Comparison of ENCODE assay signal across 21 cellular contexts in genomic region chr1:246591958-246592357, GRCh38. TPM values are rescaled to one million over a fixed set of nuclear protein-coding genes. Genes with fewer than 3 reads are reported as not detected.
A peak's percentile ranks its signal among the peaks of the same experiment; 100 is the strongest.
DNase-seq lines count a peak whose midpoint lies in the region; ATAC-seq, FAIRE-seq and TF ChIP-seq lines count a peak whose summit lies in the region.
"Had no signal": no experiment of that assay in that cellular context is flagged by ENCODE, and none has a peak within 500 bp of the region (broad histone marks: within the 10 kb centered on the region; RNA-seq: fewer than 3 reads in every experiment).

No MANE protein-coding gene starts in this region.

- H3K9ac ChIP-seq in GM12878 (ENCODE audit: control insufficient read depth, insufficient read depth, low read length): no peak overlapping the region

- peaks cover 41% of the 10 kb centered on the region for H3K36me3 Mint-ChIP-seq in activated CD4-positive, alpha-beta T cell treated with anti-CD3 and anti-CD28 coated beads for 36 hours (ENCODE audit: low read depth)
- H3K36me3 Mint-ChIP-seq in activated naive CD8-positive, alpha-beta T cell treated with anti-CD3 and anti-CD28 coated beads, Interleukin-2, amount 50 U/mL, for 24 hours (ENCODE audit: low read depth): peaks cover 40% of the 10 kb centered on the region

- no peak for TF ChIP-seq EP300 in GM12878 (IDR thresholded peaks at IDR 0.05; ENCODE audit: borderline replicate concordance in 1 of 2, control insufficient read depth in 1 of 2, low read depth in 2 of 2, low read length in 2 of 2)

- no peaks in the 10 kb centered on the region for H3K27me3 Mint-ChIP-seq in activated CD4-positive, alpha-beta T cell treated with anti-CD3 and anti-CD28 coated beads for 36 hours
- no peaks in the 10 kb centered on the region for H3K27me3 Mint-ChIP-seq in activated naive CD8-positive, alpha-beta T cell treated with anti-CD3 and anti-CD28 coated beads, Interleukin-2, amount 50 U/mL, for 24 hours
- H3K27me3 Mint-ChIP-seq: CD4-positive, CD25-positive, alpha-beta regulatory T cell; effector memory CD8-positive, alpha-beta T cell had no signal

- TF ChIP-seq RAD21 in GM12878 (IDR thresholded peaks at IDR 0.05; ENCODE audit: insufficient read depth, low read depth, low read length): no peak

- DNase-seq in GM12878 (ENCODE audit: low read depth, low spot score) (no peak), small intestine (peak; percentile 77), left ventricle myocardium superior (no peak), SK-N-DZ (ENCODE audit: low spot score) (no peak)
- no peak for DNase-seq in activated CD4-positive, alpha-beta T cell treated with anti-CD3 and anti-CD28 coated beads for 36 hours
- no peak for DNase-seq in activated naive CD8-positive, alpha-beta T cell treated with anti-CD3 and anti-CD28 coated beads, Interleukin-2, amount 50 U/mL, for 24 hours
- DNase-seq: aorta; effector memory CD8-positive, alpha-beta T cell; esophagus squamous epithelium; GF-D8; NCI-H1930; RPMI8226; stimulated activated CD4-positive, alpha-beta T cell treated with anti-CD3 and anti-CD28 coated beads, Interleukin-12 subunit alpha, Interleukin-12 subunit beta, amount 100 ng/mL, for 4 hours had no signal

- H3K27me3 ChIP-seq in GM12878 (replicated peaks in 1 of 2; ENCODE audit: control insufficient read depth in 2 of 2, insufficient read depth in 2 of 2, low read length in 1 of 2) (no peaks in the 10 kb centered on the region), small intestine (ENCODE audit: control insufficient read depth in 2 of 2, insufficient read depth in 2 of 2, low read length in 2 of 2) (no peaks in the 10 kb centered on the region)
- H3K27me3 ChIP-seq: esophagus squamous epithelium, MG63 had no signal

- H3K4me1 Mint-ChIP-seq in activated CD4-positive, alpha-beta T cell treated with anti-CD3 and anti-CD28 coated beads for 36 hours: peaks cover 59% of the 10 kb centered on the region
- H3K4me1 Mint-ChIP-seq in activated naive CD8-positive, alpha-beta T cell treated with anti-CD3 and anti-CD28 coated beads, Interleukin-2, amount 50 U/mL, for 24 hours: peaks cover 35% of the 10 kb centered on the region

- no TSS peak for BruUV-seq in GM12878 (replicated peaks; lab: Mats Ljungman, UMichigan)

- no peak for FAIRE-seq in GM12878 (lab: Jason Lieb, UNC)
- no peak for FAIRE-seq in small intestine (lab: Jason Lieb, UNC)
- FAIRE-seq: H1 had no signal

- peaks cover 4% of the 10 kb centered on the region; the same call in 2 of the 3 replicates for H3K9me3 ChIP-seq in GM12878 (replicated peaks; ENCODE audit: control insufficient read depth, insufficient read depth, low read length)
- H3K9me3 ChIP-seq in small intestine (ENCODE audit: control insufficient read depth, low read depth): no peaks in the 10 kb centered on the region
- H3K9me3 ChIP-seq: esophagus squamous epithelium, MG63 had no signal

- no peak overlapping the region for H2AFZ ChIP-seq in GM12878 (ENCODE audit: control insufficient read depth, low read depth, low read length)

- peaks cover 12% of the 10 kb centered on the region; the same call in 1 of the 2 replicates for H3K4me1 ChIP-seq in GM12878 (ENCODE audit: control insufficient read depth, insufficient read depth, low read length)
- H3K4me1 ChIP-seq in small intestine (ENCODE audit: control insufficient read depth in 2 of 2, insufficient read depth in 1 of 2, low read depth in 1 of 2, low read length in 1 of 2): peaks cover 0 to 4% of the 10 kb centered on the region in 2 donors

- POLR2A ChIA-PET in GM12878 (lab: Charles Lee): interaction anchor here (1.1 to 1.6 kb wide), 2 partner anchors 22 to 24 kb away, joined by 4 read pairs; no protein-coding TSS in a partner anchor
- POLR2A ChIA-PET in activated CD4-positive, alpha-beta T cell treated with anti-CD3 and anti-CD28 coated beads for 36 hours (lab: Charles Lee): interaction anchor here (0.6 kb wide), 1 partner anchor 20 kb away, joined by 3 read pairs; no protein-coding TSS in a partner anchor

- peaks cover 8% of the 10 kb centered on the region for H3K79me2 ChIP-seq in GM12878 (ENCODE audit: control insufficient read depth, insufficient read depth, low read length)

- RAD21 ChIA-PET in GM12878 (lab: Charles Lee; ENCODE audit: unreplicated experiment): interaction anchor here (0.6 to 1.7 kb wide), 6 partner anchors 8 to 94 kb away, joined by 3 to 7 read pairs (median 5); partner anchors contain the start of genes CNST and TFB2M

- TF ChIP-seq POLR2A in GM12878 (IDR thresholded peaks at IDR 0.05; ENCODE audit: low read depth, low read length): no peak

- 90% methylated on average over 13 of the region's 13 CpGs for WGBS in GM12878 (ENCODE audit: insufficient coverage, insufficient replicate concordance, low lambda C conversion rate, missing lambda C conversion rate)
- 47 to 74% (median 52%) methylated on average over 13 of the region's 13 CpGs for WGBS in small intestine, 3 donors

- no peak overlapping the region for H3K4me3 ChIP-seq in GM12878
- no peak overlapping the region for H3K4me3 ChIP-seq in small intestine (ENCODE audit: low read depth in 1 of 2, low read length in 2 of 2)
- H3K4me3 ChIP-seq: esophagus squamous epithelium, MG63, thoracic aorta had no signal

- no peak for TF ChIP-seq CTCF in GM12878 (IDR thresholded peaks at IDR 0.05 in 2 of 3, conservative IDR thresholded peaks at IDR 0.05 in 1 of 3; ENCODE audit: control insufficient read depth in 2 of 3, extremely low read depth in 1 of 3, insufficient read depth in 1 of 3, low read depth in 3 of 3, low read length in 3 of 3)

- H3K27ac ChIP-seq in GM12878 (ENCODE audit: control insufficient read depth, insufficient read depth) (no peak overlapping the region), small intestine (ENCODE audit: low read depth in 1 of 2, low read length in 1 of 2) (peak overlapping the region in 1 of 2 donors; percentile 41)
- H3K27ac ChIP-seq: esophagus squamous epithelium, HL-60 had no signal

- SMC1A ChIA-PET in GM12878 (lab: Charles Lee; ENCODE audit: uncharacterized antibody, unreplicated experiment): interaction anchor here (0.7 to 2.7 kb wide), 6 partner anchors 13 to 115 kb away, joined by 3 to 14 read pairs (median 6); partner anchors contain the start of gene CNST

- in situ Hi-C loops in GM12878 (cut with MboI): no loop called here

- peak; percentile 13 for ATAC-seq in GM18907 (IDR thresholded peaks at IDR 0.05; ENCODE audit: unreplicated experiment)
- ATAC-seq in HG03378 (IDR thresholded peaks at IDR 0.05; ENCODE audit: unreplicated experiment): peak; percentile 1
- peak; percentile 6; the same call in 1 of the 3 replicates for ATAC-seq in GM12878
- no peak for ATAC-seq in activated CD4-positive, alpha-beta T cell treated with anti-CD3 and anti-CD28 coated beads for 36 hours
- no peak for ATAC-seq in left ventricle myocardium superior
- ATAC-seq in activated naive CD8-positive, alpha-beta T cell treated with anti-CD3 and anti-CD28 coated beads, Interleukin-2, amount 50 U/mL, for 24 hours: no peak
- ATAC-seq: effector memory CD8-positive, alpha-beta T cell had no signal

- H3K27ac Mint-ChIP-seq in activated CD4-positive, alpha-beta T cell treated with anti-CD3 and anti-CD28 coated beads for 36 hours: no peak overlapping the region
- H3K27ac Mint-ChIP-seq in activated naive CD8-positive, alpha-beta T cell treated with anti-CD3 and anti-CD28 coated beads, Interleukin-2, amount 50 U/mL, for 24 hours: no peak overlapping the region
- H3K27ac Mint-ChIP-seq: activated naive CD4-positive, alpha-beta T cell treated with anti-CD3 and anti-CD28 coated beads for 36 hours had no signal

- H3K4me2 ChIP-seq in GM12878 (ENCODE audit: control insufficient read depth, insufficient read depth): no peak overlapping the region

- peaks cover 2% of the 10 kb centered on the region for H3K9me3 Mint-ChIP-seq in activated CD4-positive, alpha-beta T cell treated with anti-CD3 and anti-CD28 coated beads for 36 hours (ENCODE audit: low read depth)
- peaks cover 5% of the 10 kb centered on the region for H3K9me3 Mint-ChIP-seq in activated naive CD8-positive, alpha-beta T cell treated with anti-CD3 and anti-CD28 coated beads, Interleukin-2, amount 50 U/mL, for 24 hours
- H3K9me3 Mint-ChIP-seq: effector memory CD8-positive, alpha-beta T cell had no signal

- H3K4me3 Mint-ChIP-seq in activated CD4-positive, alpha-beta T cell treated with anti-CD3 and anti-CD28 coated beads for 36 hours: no peak overlapping the region
- no peak overlapping the region for H3K4me3 Mint-ChIP-seq in activated naive CD8-positive, alpha-beta T cell treated with anti-CD3 and anti-CD28 coated beads, Interleukin-2, amount 50 U/mL, for 24 hours
- H3K4me3 Mint-ChIP-seq: activated naive CD4-positive, alpha-beta T cell treated with anti-CD3 and anti-CD28 coated beads for 36 hours; effector memory CD8-positive, alpha-beta T cell had no signal

- H3K36me3 ChIP-seq in GM12878 (ENCODE audit: control insufficient read depth in 2 of 2, insufficient read depth in 2 of 2, low read length in 1 of 2) (peaks cover 0 to 6% of the 10 kb centered on the region in 2 experiments; a peak in 1 of 4 replicates), small intestine (ENCODE audit: control insufficient read depth in 2 of 2, insufficient read depth in 2 of 2, low read length in 2 of 2) (peaks cover 0 to 8% of the 10 kb centered on the region in 2 donors)
- H3K36me3 ChIP-seq: thoracic aorta had no signal

- H4K20me1 ChIP-seq in GM12878 (ENCODE audit: control insufficient read depth, insufficient read depth): no peaks in the 10 kb centered on the region

- intact Hi-C loops in GM12878 (cut with micrococcal nuclease; ENCODE audit: unreplicated experiment) (loop anchor here (1.0 kb wide), 1 partner anchor 26 kb away; the partner anchor contains the start of genes CNST and TFB2M), left ventricle myocardium superior (cut with micrococcal nuclease) (no loop called here)
- intact Hi-C loops in activated CD4-positive, alpha-beta T cell treated with anti-CD3 and anti-CD28 coated beads for 36 hours (cut with DNase I, micrococcal nuclease): no loop called here

- CTCF ChIA-PET in GM12878 (lab: Yijun Ruan, JAX): interaction anchor here (1.2 to 1.9 kb wide), 4 partner anchors 11 to 98 kb away, joined by 5 to 11 read pairs (median 5); no protein-coding TSS in a partner anchor
- CTCF ChIA-PET in activated CD4-positive, alpha-beta T cell treated with anti-CD3 and anti-CD28 coated beads for 36 hours (lab: Charles Lee): interaction anchor here (1.2 kb wide), 1 partner anchor 10 kb away, joined by 4 read pairs; no protein-coding TSS in a partner anchor

RNA-seq across cellular contexts. Expression of gene CNST, which starts 25.7 kb away (rescaled TPM):
- total RNA-seq in GM12878 (2013; cell fraction: nucleolus; rRNA removed): 56.0 and 62.4 TPM in 2 replicates
- 10.6 and 12.0 TPM in 2 replicates for total RNA-seq in GM12878 (2014; rRNA removed)
- 13.2 and 13.4 TPM in 2 replicates for total RNA-seq in GM12878 (2014; rRNA removed; fragmentation: Illumina TruSeq; extraction: Trizol)
- 15.6 and 18.8 TPM in 2 replicates for total RNA-seq in GM12878 (2021)
- polyA plus RNA-seq in GM12878 (2011; ENCODE audit: low read depth): 4.4 TPM
- polyA plus RNA-seq in GM12878 (2011; rRNA removed): 12.5 and 15.4 TPM in 2 replicates
- polyA plus RNA-seq in GM12878 (2011; cell fraction: cytosol; rRNA removed): 6.3 and 7.4 TPM in 2 replicates
- 9.5 and 10.1 TPM in 2 replicates for polyA plus RNA-seq in GM12878 (2011; cell fraction: nucleus; rRNA removed)
- polyA plus RNA-seq in GM12878 (2012): 7.1 and 9.0 TPM in 2 replicates
- polyA plus RNA-seq in GM12878 (2014; fragmentation: Illumina TruSeq; extraction: Trizol): 12.1 and 15.8 TPM in 2 replicates
- polyA plus RNA-seq in GM12878 (2014; fragmentation: Nextera tagmentation; extraction: Ambion mirVana): 1 to 10 TPM; 4.8 to 4.9 TPM
- polyA plus RNA-seq in GM12878 (2014; rRNA removed): 8.9 and 9.4 TPM in 2 replicates
- 10 to 100 TPM; 14.9 to 16.2 TPM for polyA plus RNA-seq in GM12878 (2016; fragmentation: Nextera tagmentation; extraction: Ambion mirVana)
- polyA minus RNA-seq in GM12878 (2011; rRNA and poly(A)+ RNA removed): 18.1 and 43.2 TPM in 2 replicates
- polyA minus RNA-seq in GM12878 (2011; cell fraction: cytosol; rRNA and poly(A)+ RNA removed): 6.5 and 9.2 TPM in 2 replicates
- polyA minus RNA-seq in GM12878 (2011; cell fraction: nucleus; rRNA and poly(A)+ RNA removed): 15.2 and 21.5 TPM in 2 replicates
- polyA plus RNA-seq in small intestine: 10 to 100 TPM in 2 of 3 donors, 1 to 10 TPM in 1; 9.6 to 22.6 (median 10.3) TPM
- total RNA-seq in activated CD4-positive, alpha-beta T cell treated with anti-CD3 and anti-CD28 coated beads for 36 hours: 10 to 100 TPM; 23.6 to 24.2 TPM
- 20.2 TPM for total RNA-seq in left ventricle myocardium superior
- 14.5 and 15.2 TPM in 2 replicates for polyA plus RNA-seq in SK-N-DZ (2014; cell fraction: cytosol; rRNA removed)
- polyA plus RNA-seq in SK-N-DZ (2014; cell fraction: nucleus; rRNA removed): 10.5 and 16.5 TPM in 2 replicates

RNA-seq across cellular contexts. Expression of gene TFB2M, which starts 25.9 kb away (rescaled TPM):
- total RNA-seq in GM12878 (2013; cell fraction: nucleolus; rRNA removed): 13.2 and 16.6 TPM in 2 replicates
- 25.8 and 26.6 TPM in 2 replicates for total RNA-seq in GM12878 (2014; rRNA removed)
- 23.0 and 26.8 TPM in 2 replicates for total RNA-seq in GM12878 (2014; rRNA removed; fragmentation: Illumina TruSeq; extraction: Trizol)
- 23.3 and 25.2 TPM in 2 replicates for total RNA-seq in GM12878 (2021)
- 11.9 TPM for polyA plus RNA-seq in GM12878 (2011; ENCODE audit: low read depth)
- polyA plus RNA-seq in GM12878 (2011; rRNA removed): 36.8 and 53.4 TPM in 2 replicates
- 13.9 and 15.7 TPM in 2 replicates for polyA plus RNA-seq in GM12878 (2011; cell fraction: cytosol; rRNA removed)
- polyA plus RNA-seq in GM12878 (2011; cell fraction: nucleus; rRNA removed): 13.6 and 17.9 TPM in 2 replicates
- polyA plus RNA-seq in GM12878 (2012): 16.4 and 21.3 TPM in 2 replicates
- 26.4 and 30.2 TPM in 2 replicates for polyA plus RNA-seq in GM12878 (2014; fragmentation: Illumina TruSeq; extraction: Trizol)
- 10 to 100 TPM; 47.2 to 66.0 TPM for polyA plus RNA-seq in GM12878 (2014; fragmentation: Nextera tagmentation; extraction: Ambion mirVana)
- 28.1 and 35.3 TPM in 2 replicates for polyA plus RNA-seq in GM12878 (2014; rRNA removed)
- 10 to 100 TPM; 52.2 to 52.5 TPM for polyA plus RNA-seq in GM12878 (2016; fragmentation: Nextera tagmentation; extraction: Ambion mirVana)
- 6.0 and 7.9 TPM in 2 replicates for polyA minus RNA-seq in GM12878 (2011; rRNA and poly(A)+ RNA removed)
- 4.1 and 4.5 TPM in 2 replicates for polyA minus RNA-seq in GM12878 (2011; cell fraction: cytosol; rRNA and poly(A)+ RNA removed)
- 9.2 and 11.4 TPM in 2 replicates for polyA minus RNA-seq in GM12878 (2011; cell fraction: nucleus; rRNA and poly(A)+ RNA removed)
- polyA plus RNA-seq in small intestine: 10 to 100 TPM in 1 of 3 donors, 1 to 10 TPM in 2; 7.8 to 12.9 (median 7.8) TPM
- 10 to 100 TPM; 14.1 to 17.3 TPM for total RNA-seq in activated CD4-positive, alpha-beta T cell treated with anti-CD3 and anti-CD28 coated beads for 36 hours
- 17.4 TPM for total RNA-seq in left ventricle myocardium superior
- polyA plus RNA-seq in SK-N-DZ (2014; cell fraction: cytosol; rRNA removed): 22.9 and 24.7 TPM in 2 replicates
- polyA plus RNA-seq in SK-N-DZ (2014; cell fraction: nucleus; rRNA removed): 16.9 and 17.9 TPM in 2 replicates

Comparison
In these comparisons a context has a peak if more than half of its experiments do, and no peak if none do; other contexts are left out.
1. ATAC-seq: peak in GM18907 (single experiment), HG03378 (single experiment) and GM12878 (single experiment); none in activated CD4-positive, alpha-beta T cell treated with anti-CD3 and anti-CD28 coated beads for 36 hours (single experiment), left ventricle myocardium superior (single experiment) and activated naive CD8-positive, alpha-beta T cell treated with anti-CD3 and anti-CD28 coated beads, Interleukin-2, amount 50 U/mL, for 24 hours (single experiment).